14 cellular contexts compared by ENCODE assay signal in genomic region chr17:69828087-69828486, GRCh38.
DNase-seq lines count a peak whose midpoint lies in the region; ATAC-seq and TF ChIP-seq lines count a peak whose summit lies in the region.
"Had no signal": no experiment of that assay in that cellular context is flagged by ENCODE, and none has a peak within 500 bp of the region (broad histone marks: within the 10 kb centered on the region; RNA-seq: fewer than 3 reads in every experiment).

No MANE protein-coding gene starts in this region.

- ATAC-seq in sciatic nerve: no peak
- ATAC-seq: CD8-positive, alpha-beta T cell; mucosa of descending colon had no signal

- H3K4me3 ChIP-seq in adipocyte (ENCODE audit: low read length): no peak overlapping the region
- H3K4me3 ChIP-seq in fibroblast of the aortic adventitia (ENCODE audit: low read depth, low read length): no peak overlapping the region
- H3K4me3 ChIP-seq in esophagus squamous epithelium: no peak overlapping the region
- H3K4me3 ChIP-seq in suprapubic skin: no peak overlapping the region
- H3K4me3 ChIP-seq: mucosa of descending colon had no signal

- TF ChIP-seq POLR2A in esophagus squamous epithelium (IDR thresholded peaks at IDR 0.05) (no peak), suprapubic skin (IDR thresholded peaks at IDR 0.05) (no peak)

- WGBS in esophagus squamous epithelium, 2 donors: 41 to 52% methylated on average over 6 of the region's 6 CpGs
- 25% methylated on average over 6 of the region's 6 CpGs for WGBS in suprapubic skin

- H3K27ac ChIP-seq in esophagus squamous epithelium (no peak overlapping the region), suprapubic skin (no peak overlapping the region)

- H3K9me3 ChIP-seq in adipocyte (ENCODE audit: control insufficient read depth, low read length) (no peaks in the 10 kb centered on the region), esophagus squamous epithelium (no peaks in the 10 kb centered on the region), suprapubic skin (no peaks in the 10 kb centered on the region)
- H3K9me3 ChIP-seq: mucosa of descending colon had no signal

- H3K36me3 ChIP-seq in adipocyte (ENCODE audit: control insufficient read depth, insufficient read depth, low read length, severe bottlenecking): no peaks in the 10 kb centered on the region
- H3K36me3 ChIP-seq in esophagus squamous epithelium: no peaks in the 10 kb centered on the region
- no peaks in the 10 kb centered on the region for H3K36me3 ChIP-seq in suprapubic skin

- DNase-seq in H4 (ENCODE audit: low spot score) (peak; percentile 31), adipocyte (ENCODE audit: low read depth) (peak; percentile 41), fibroblast of the aortic adventitia (ENCODE audit: low read depth) (peak; percentile 56), renal cortical epithelial cell (ENCODE audit: low read depth) (peak; percentile 61), esophagus squamous epithelium (lab: John Stamatoyannopoulos, UW) (no peak), sciatic nerve (ENCODE audit: low spot score) (no peak), SHP77 treated with DMSO at 0.1 percent for 48 hours (lab: John Stamatoyannopoulos, UW) (no peak), suprapubic skin (ENCODE audit: low spot score in 2 of 2) (no peak)
- DNase-seq: activated CD4-positive, CD25-positive, alpha-beta regulatory T cell; CD8-positive, alpha-beta T cell; mucosa of descending colon; NCI-H1694; NCI-H774; retina had no signal

- no peak for TF ChIP-seq EP300 in suprapubic skin (IDR thresholded peaks at IDR 0.05)

- intact Hi-C loops in esophagus squamous epithelium (cut with DNase I) (no loop called here), sciatic nerve (cut with DNase I) (no loop called here)

- H3K4me1 ChIP-seq in adipocyte (ENCODE audit: control insufficient read depth, insufficient read depth, low read length): peaks cover 13% of the 10 kb centered on the region
- no peaks in the 10 kb centered on the region for H3K4me1 ChIP-seq in esophagus squamous epithelium
- H3K4me1 ChIP-seq in suprapubic skin: peaks cover 6% of the 10 kb centered on the region

- no peak overlapping the region for H3K9ac ChIP-seq in adipocyte (ENCODE audit: low read length)

- no peak for TF ChIP-seq CTCF in fibroblast of the aortic adventitia (IDR thresholded peaks at IDR 0.05; ENCODE audit: insufficient read depth, low read length)
- TF ChIP-seq CTCF in esophagus squamous epithelium (IDR thresholded peaks at IDR 0.05): no peak
- TF ChIP-seq CTCF in suprapubic skin (IDR thresholded peaks at IDR 0.05): no peak

- H3K27me3 ChIP-seq in adipocyte (replicated peaks; ENCODE audit: control insufficient read depth, insufficient read depth, low read length) (no peaks in the 10 kb centered on the region), esophagus squamous epithelium (no peaks in the 10 kb centered on the region), suprapubic skin (no peaks in the 10 kb centered on the region)

Comparison
In these comparisons a context has a peak if more than half of its experiments do, and no peak if none do; other contexts are left out.
1. DNase-seq: peak in H4 (single experiment), adipocyte (single experiment), fibroblast of the aortic adventitia (single experiment) and renal cortical epithelial cell (single experiment); none in esophagus squamous epithelium (single experiment), sciatic nerve (single experiment), SHP77 treated with DMSO at 0.1 percent for 48 hours (single experiment) and suprapubic skin (0 of 2).